8 cellular contexts compared by ENCODE assay signal in the genomic region with DNA sequence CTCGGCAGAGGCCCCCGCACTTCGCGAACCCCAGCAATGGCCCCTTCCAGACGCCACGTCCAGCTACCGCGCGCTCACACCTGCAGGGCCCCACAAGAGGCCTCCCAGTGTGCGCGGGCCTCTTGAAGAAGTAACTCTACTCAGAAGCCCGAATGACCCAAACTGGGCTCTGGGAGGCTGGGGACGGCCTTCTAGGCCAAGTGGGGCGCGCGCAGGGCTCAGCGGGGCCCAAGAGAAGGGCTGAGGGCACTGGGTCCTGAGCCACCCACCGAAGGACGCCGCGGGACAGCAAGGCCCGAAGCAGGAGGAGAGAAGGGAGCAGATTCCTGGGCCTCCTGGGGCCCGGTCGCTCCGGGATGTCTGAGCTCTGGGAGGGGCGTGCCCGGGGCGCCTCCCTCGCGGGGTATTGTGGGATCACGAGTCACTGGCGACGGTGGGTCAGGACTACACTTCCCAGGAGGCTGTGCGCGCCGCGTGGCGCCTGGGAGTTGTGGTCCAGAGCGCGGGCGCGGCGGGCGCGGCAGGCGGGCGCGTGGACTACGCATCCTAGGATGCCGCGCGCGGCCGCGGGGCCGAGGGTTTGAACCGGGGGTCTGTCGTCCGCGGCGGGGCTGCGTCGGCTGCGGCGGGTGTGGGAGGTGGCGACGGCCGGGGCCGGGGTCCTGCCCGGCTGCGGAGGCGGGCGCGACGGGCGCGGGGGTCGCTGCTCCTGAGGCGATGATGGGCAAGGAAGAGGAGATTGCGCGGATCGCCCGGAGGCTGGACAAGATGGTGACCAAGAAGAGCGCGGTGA. TPM values are rescaled to one million over a fixed set of nuclear protein-coding genes. Genes with fewer than 3 reads are reported as not detected.
DNase-seq lines count a peak whose midpoint lies in the region; ATAC-seq and TF ChIP-seq lines count a peak whose summit lies in the region.

A gene (plus strand): TSS at position 603 of the 793 bp plus-strand sequence. CDS start 115 bp downstream, at position 718.

- no peaks in the 10 kb centered on the region for H3K36me3 ChIP-seq in mammary epithelial cell (ENCODE audit: insufficient read depth, low read length)
- no peaks in the 10 kb centered on the region for H3K36me3 ChIP-seq in smooth muscle cell (ENCODE audit: low read depth)

- no TSS peak for BruUV-seq in mammary epithelial cell (replicated peaks; lab: Mats Ljungman, UMichigan)

- no peaks in the 10 kb centered on the region for H4K20me1 ChIP-seq in mammary epithelial cell (ENCODE audit: insufficient read depth, low read length)
- peaks cover 10% of the 10 kb centered on the region for H4K20me1 ChIP-seq in smooth muscle cell (ENCODE audit: low read depth)

- H3K27me3 ChIP-seq in mammary epithelial cell (ENCODE audit: insufficient read depth, low read length) (no peaks in the 10 kb centered on the region), smooth muscle cell (ENCODE audit: low read depth) (no peaks in the 10 kb centered on the region)

- in situ Hi-C loops in mammary epithelial cell (cut with MboI; ENCODE audit: low sequenced_read_pairs in 2 of 2) = no loop called here

- H3K4me2 ChIP-seq in mammary epithelial cell (ENCODE audit: insufficient read depth, low read depth, low read length) (peak within 1 kb of the TSS; percentile 98), smooth muscle cell (peak within 1 kb of the TSS; percentile 88)

- TF ChIP-seq CTCF in WI38 (IDR thresholded peaks at IDR 0.05; ENCODE audit: low read depth, low read length) (no peak), mammary epithelial cell (conservative IDR thresholded peaks at IDR 0.05 in 1 of 2, IDR thresholded peaks at IDR 0.05 in 1 of 2; ENCODE audit: extremely low read depth in 1 of 2, insufficient read depth in 1 of 2, low read depth in 1 of 2, low read length in 2 of 2) (no peak), smooth muscle cell (IDR thresholded peaks at IDR 0.05; ENCODE audit: borderline replicate concordance, insufficient read depth, poor library complexity, severe bottlenecking) (no peak)

- H3K4me3 ChIP-seq in WI38 (ENCODE audit: low read depth, low read length) (peak within 1 kb of the TSS; percentile 89), mammary epithelial cell (replicated peaks in 1 of 3; ENCODE audit: insufficient read depth in 1 of 3, low read depth in 2 of 3, low read length in 3 of 3) (peak within 1 kb of the TSS; percentile 81 to 92 (median 91)), smooth muscle cell (peak within 1 kb of the TSS; percentile 93)

- intact Hi-C loops in mammary epithelial cell (cut with micrococcal nuclease) = loop anchor here (2.0 to 5.0 kb wide), 2 partner anchors 82 to 105 kb away; a partner anchor contains a TSS

- CTCF ChIA-PET in mammary epithelial cell (lab: Charles Lee; ENCODE audit: low non-redundant PET) = no interaction called here

- H3K9me3 ChIP-seq in mammary epithelial cell (replicated peaks; ENCODE audit: insufficient read depth, low read length) (no peaks in the 10 kb centered on the region), smooth muscle cell (replicated peaks; ENCODE audit: low read depth) (no peaks in the 10 kb centered on the region)

- ATAC-seq in GM18868 (IDR thresholded peaks at IDR 0.05; ENCODE audit: unreplicated experiment) (peak; percentile 84), HG03135 (IDR thresholded peaks at IDR 0.05; ENCODE audit: unreplicated experiment) (peak; percentile 69)

- H3K79me2 ChIP-seq in mammary epithelial cell (ENCODE audit: insufficient read depth, low read length) (peaks cover 12% of the 10 kb centered on the region), smooth muscle cell (ENCODE audit: low read depth) (no peaks in the 10 kb centered on the region)

- DNase-seq in 8988T (peak; percentile 100), NCI-H2196 treated with DMSO at 0.1 percent for 48 hours (lab: John Stamatoyannopoulos, UW; ENCODE audit: unreplicated experiment) (peak; percentile 91), mammary epithelial cell (peak; percentile 93), iPS-NIHi7 (ENCODE audit: extremely low spot score) (peak; percentile 95), smooth muscle cell (lab: John Stamatoyannopoulos, UW; ENCODE audit: unreplicated experiment) (peak; percentile 82)

- dilution Hi-C loops in mammary epithelial cell (cut with HindIII; ENCODE audit: low sequenced_read_pairs) = no loop called here

- 5% methylated on average over 37 of the region's 85 CpGs for WGBS in mammary epithelial cell (ENCODE audit: low coverage, missing lambda C conversion rate)
- WGBS in smooth muscle cell (ENCODE audit: low lambda C conversion rate) = 11% methylated on average over 61 of the region's 85 CpGs

- H3K27ac ChIP-seq in mammary epithelial cell (ENCODE audit: insufficient read depth, low read depth, low read length) = peak within 1 kb of the TSS; percentile 48
- peak within 1 kb of the TSS; percentile 62 for H3K27ac ChIP-seq in smooth muscle cell (ENCODE audit: low read depth)

- H2AFZ ChIP-seq in mammary epithelial cell (ENCODE audit: low read depth, low read length) (peak within 1 kb of the TSS; percentile 96), smooth muscle cell (ENCODE audit: low read depth) (peak within 1 kb of the TSS; percentile 21)

- peaks cover 54% of the 10 kb centered on the region for H3K4me1 ChIP-seq in mammary epithelial cell (ENCODE audit: insufficient read depth, low read length)
- H3K4me1 ChIP-seq in smooth muscle cell (ENCODE audit: low read depth) = peaks cover 6% of the 10 kb centered on the region

- H3F3A ChIP-seq in smooth muscle cell (ENCODE audit: low read depth) = no peaks in the 10 kb centered on the region

- H3K9ac ChIP-seq in mammary epithelial cell (ENCODE audit: insufficient read depth, low read length) (peak within 1 kb of the TSS; percentile 63), smooth muscle cell (ENCODE audit: low read depth) (peak within 1 kb of the TSS; percentile 79)

RNA-seq across cellular contexts. Expression of the gene that starts here (rescaled TPM):
- total RNA-seq in mammary epithelial cell (10 to 100 TPM; 15.7 to 37.9 TPM), smooth muscle cell (24.9 and 41.0 TPM in 2 replicates)
- polyA plus RNA-seq in mammary epithelial cell (15.6 TPM), smooth muscle cell (83.4 and 89.5 TPM in 2 replicates)
- 26.4 TPM for polyA minus RNA-seq in mammary epithelial cell

Comparison
In these comparisons a context has a peak if more than half of its experiments do, and no peak if none do; other contexts are left out.
1. Peak in every context shown above with its lines: DNase-seq, ATAC-seq, H3K4me3 ChIP-seq and H3K27ac ChIP-seq.